ENCODE assay signal across 16 cellular contexts in the genomic region with DNA sequence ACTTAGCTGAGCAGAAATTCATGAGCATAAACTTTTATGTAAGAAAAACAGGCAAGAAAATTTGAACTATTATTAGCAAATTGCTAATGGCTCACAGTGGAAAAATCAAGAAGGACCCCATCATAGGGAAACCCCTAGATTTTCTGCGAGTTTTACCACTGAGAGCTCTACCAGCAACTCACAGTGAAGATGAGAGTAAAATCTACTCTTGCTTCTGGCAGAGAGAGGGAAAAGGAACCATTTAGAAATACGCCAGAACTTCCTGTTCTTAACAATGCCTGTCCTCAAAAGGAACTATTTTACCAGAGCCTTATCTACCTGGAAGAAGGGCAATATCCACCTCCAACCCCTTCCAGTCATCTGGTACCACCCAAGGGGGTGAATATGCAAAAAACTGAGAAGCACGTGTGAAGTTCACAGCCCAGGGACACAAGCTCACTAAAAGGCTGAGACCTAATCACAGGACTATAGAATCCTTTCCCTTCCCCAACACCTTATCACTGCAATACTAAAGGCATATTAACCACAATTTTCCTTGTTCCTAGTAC. TPM values are rescaled to one million over a fixed set of nuclear protein-coding genes. Genes with fewer than 3 reads are reported as not detected.
DNase-seq lines count a peak whose midpoint lies in the region; ATAC-seq and TF ChIP-seq lines count a peak whose summit lies in the region.
"Had no signal": no experiment of that assay in that cellular context is flagged by ENCODE, and none has a peak within 500 bp of the region (broad histone marks: within the 10 kb centered on the region; RNA-seq: fewer than 3 reads in every experiment).

No MANE protein-coding gene starts in this region.

- no peaks in the 10 kb centered on the region for H3K9me3 ChIP-seq in colonic mucosa
- H3K9me3 ChIP-seq: body of pancreas, thyroid gland had no signal

- intact Hi-C loops in colonic mucosa (cut with DNase I): no loop called here

- H3K27ac ChIP-seq in colonic mucosa: no peak overlapping the region
- H3K27ac ChIP-seq in GM23338 (ENCODE audit: low read depth): no peak overlapping the region
- H3K27ac ChIP-seq: body of pancreas, SK-N-MC, thyroid gland, WERI-Rb-1 had no signal

- H3K9me3 Mint-ChIP-seq in memory B cell (peaks cover 8% of the 10 kb centered on the region), GM23338 (peaks cover 16% of the 10 kb centered on the region)

- no peaks in the 10 kb centered on the region for H3F3A ChIP-seq in GM23338 (replicated peaks; ENCODE audit: low read depth)

- H3K79me2 ChIP-seq in GM23338 (replicated peaks; ENCODE audit: insufficient read depth): no peaks in the 10 kb centered on the region

- H3K27ac Mint-ChIP-seq in memory B cell (peak overlapping the region; percentile 79), GM23338 (no peak overlapping the region)
- H3K27ac Mint-ChIP-seq: nephron had no signal

- no peaks in the 10 kb centered on the region for H4K20me1 ChIP-seq in GM23338 (replicated peaks; ENCODE audit: insufficient read depth)

- H3K36me3 Mint-ChIP-seq in memory B cell (peaks cover 26% of the 10 kb centered on the region), GM23338 (ENCODE audit: low read depth) (peaks cover 11% of the 10 kb centered on the region)

- DNase-seq in KG1 (lab: John Stamatoyannopoulos, UW) (peak; percentile 7), memory B cell (ENCODE audit: low spot score in 2 of 2) (no peak), colonic mucosa (no peak), SHP77 treated with DMSO at 0.1 percent for 48 hours (lab: John Stamatoyannopoulos, UW) (no peak), GM23338 (ENCODE audit: low spot score) (no peak)
- DNase-seq: body of pancreas, C1 segment of cervical spinal cord, left ventricle myocardium superior, NCI-H1048, thyroid gland, WERI-Rb-1 had no signal

- ATAC-seq in GM18858 (IDR thresholded peaks at IDR 0.05; ENCODE audit: unreplicated experiment) (peak; percentile 63), GM21515 (IDR thresholded peaks at IDR 0.05; ENCODE audit: unreplicated experiment) (peak; percentile 61), memory B cell (ENCODE audit: low read depth) (no peak), GM23338 (no peak)
- ATAC-seq: body of pancreas, HCT116, left ventricle myocardium superior had no signal

- TF ChIP-seq CTCF in colonic mucosa (IDR thresholded peaks at IDR 0.05): no peak
- no peak for TF ChIP-seq CTCF in GM23338 (conservative IDR thresholded peaks at IDR 0.05; ENCODE audit: low read depth in 2 of 2)

- H3K4me3 Mint-ChIP-seq in memory B cell (peak overlapping the region; percentile 32), GM23338 (no peak overlapping the region)
- H3K4me3 Mint-ChIP-seq: nephron had no signal

- H3K36me3 ChIP-seq in colonic mucosa (no peaks in the 10 kb centered on the region), GM23338 (ENCODE audit: insufficient read depth) (no peaks in the 10 kb centered on the region)
- H3K36me3 ChIP-seq: thyroid gland, WERI-Rb-1 had no signal

- no peak overlapping the region for H3K9ac ChIP-seq in colonic mucosa (ENCODE audit: low read depth in 2 of 2, low read length in 2 of 2)

- H3K4me1 Mint-ChIP-seq in memory B cell (peaks cover 27% of the 10 kb centered on the region), GM23338 (peaks cover 18% of the 10 kb centered on the region)
- H3K4me1 Mint-ChIP-seq: nephron had no signal

- no peaks in the 10 kb centered on the region for H3K27me3 ChIP-seq in colonic mucosa
- no peaks in the 10 kb centered on the region for H3K27me3 ChIP-seq in GM23338 (ENCODE audit: insufficient read depth)
- H3K27me3 ChIP-seq: body of pancreas, thyroid gland had no signal

- H3K4me3 ChIP-seq in colonic mucosa (no peak overlapping the region), GM23338 (no peak overlapping the region)
- H3K4me3 ChIP-seq: body of pancreas, SK-N-MC, thyroid gland had no signal

- no peak overlapping the region for H3K4me2 ChIP-seq in GM23338

- H3K4me1 ChIP-seq in colonic mucosa (no peaks in the 10 kb centered on the region), GM23338 (ENCODE audit: insufficient read depth) (peaks cover 11% of the 10 kb centered on the region; the same call in 1 of the 2 replicates)
- H3K4me1 ChIP-seq: body of pancreas had no signal

- H3K27me3 Mint-ChIP-seq in memory B cell (no peaks in the 10 kb centered on the region), GM23338 (ENCODE audit: insufficient read depth, low read depth, poor library complexity) (no peaks in the 10 kb centered on the region)

- H2AFZ ChIP-seq in GM23338: no peak overlapping the region

- H3K9me2 ChIP-seq in GM23338 (ENCODE audit: insufficient read depth): no peaks in the 10 kb centered on the region

TF ChIP-seq in GM23338, 12 proteins besides CTCF, POLR2A, EP300 and RAD21 (continues in another document):
- TF ChIP-seq NANOG (IDR thresholded peaks at IDR 0.05; ENCODE audit: borderline replicate concordance): no peak
- TF ChIP-seq, protein P1, sequence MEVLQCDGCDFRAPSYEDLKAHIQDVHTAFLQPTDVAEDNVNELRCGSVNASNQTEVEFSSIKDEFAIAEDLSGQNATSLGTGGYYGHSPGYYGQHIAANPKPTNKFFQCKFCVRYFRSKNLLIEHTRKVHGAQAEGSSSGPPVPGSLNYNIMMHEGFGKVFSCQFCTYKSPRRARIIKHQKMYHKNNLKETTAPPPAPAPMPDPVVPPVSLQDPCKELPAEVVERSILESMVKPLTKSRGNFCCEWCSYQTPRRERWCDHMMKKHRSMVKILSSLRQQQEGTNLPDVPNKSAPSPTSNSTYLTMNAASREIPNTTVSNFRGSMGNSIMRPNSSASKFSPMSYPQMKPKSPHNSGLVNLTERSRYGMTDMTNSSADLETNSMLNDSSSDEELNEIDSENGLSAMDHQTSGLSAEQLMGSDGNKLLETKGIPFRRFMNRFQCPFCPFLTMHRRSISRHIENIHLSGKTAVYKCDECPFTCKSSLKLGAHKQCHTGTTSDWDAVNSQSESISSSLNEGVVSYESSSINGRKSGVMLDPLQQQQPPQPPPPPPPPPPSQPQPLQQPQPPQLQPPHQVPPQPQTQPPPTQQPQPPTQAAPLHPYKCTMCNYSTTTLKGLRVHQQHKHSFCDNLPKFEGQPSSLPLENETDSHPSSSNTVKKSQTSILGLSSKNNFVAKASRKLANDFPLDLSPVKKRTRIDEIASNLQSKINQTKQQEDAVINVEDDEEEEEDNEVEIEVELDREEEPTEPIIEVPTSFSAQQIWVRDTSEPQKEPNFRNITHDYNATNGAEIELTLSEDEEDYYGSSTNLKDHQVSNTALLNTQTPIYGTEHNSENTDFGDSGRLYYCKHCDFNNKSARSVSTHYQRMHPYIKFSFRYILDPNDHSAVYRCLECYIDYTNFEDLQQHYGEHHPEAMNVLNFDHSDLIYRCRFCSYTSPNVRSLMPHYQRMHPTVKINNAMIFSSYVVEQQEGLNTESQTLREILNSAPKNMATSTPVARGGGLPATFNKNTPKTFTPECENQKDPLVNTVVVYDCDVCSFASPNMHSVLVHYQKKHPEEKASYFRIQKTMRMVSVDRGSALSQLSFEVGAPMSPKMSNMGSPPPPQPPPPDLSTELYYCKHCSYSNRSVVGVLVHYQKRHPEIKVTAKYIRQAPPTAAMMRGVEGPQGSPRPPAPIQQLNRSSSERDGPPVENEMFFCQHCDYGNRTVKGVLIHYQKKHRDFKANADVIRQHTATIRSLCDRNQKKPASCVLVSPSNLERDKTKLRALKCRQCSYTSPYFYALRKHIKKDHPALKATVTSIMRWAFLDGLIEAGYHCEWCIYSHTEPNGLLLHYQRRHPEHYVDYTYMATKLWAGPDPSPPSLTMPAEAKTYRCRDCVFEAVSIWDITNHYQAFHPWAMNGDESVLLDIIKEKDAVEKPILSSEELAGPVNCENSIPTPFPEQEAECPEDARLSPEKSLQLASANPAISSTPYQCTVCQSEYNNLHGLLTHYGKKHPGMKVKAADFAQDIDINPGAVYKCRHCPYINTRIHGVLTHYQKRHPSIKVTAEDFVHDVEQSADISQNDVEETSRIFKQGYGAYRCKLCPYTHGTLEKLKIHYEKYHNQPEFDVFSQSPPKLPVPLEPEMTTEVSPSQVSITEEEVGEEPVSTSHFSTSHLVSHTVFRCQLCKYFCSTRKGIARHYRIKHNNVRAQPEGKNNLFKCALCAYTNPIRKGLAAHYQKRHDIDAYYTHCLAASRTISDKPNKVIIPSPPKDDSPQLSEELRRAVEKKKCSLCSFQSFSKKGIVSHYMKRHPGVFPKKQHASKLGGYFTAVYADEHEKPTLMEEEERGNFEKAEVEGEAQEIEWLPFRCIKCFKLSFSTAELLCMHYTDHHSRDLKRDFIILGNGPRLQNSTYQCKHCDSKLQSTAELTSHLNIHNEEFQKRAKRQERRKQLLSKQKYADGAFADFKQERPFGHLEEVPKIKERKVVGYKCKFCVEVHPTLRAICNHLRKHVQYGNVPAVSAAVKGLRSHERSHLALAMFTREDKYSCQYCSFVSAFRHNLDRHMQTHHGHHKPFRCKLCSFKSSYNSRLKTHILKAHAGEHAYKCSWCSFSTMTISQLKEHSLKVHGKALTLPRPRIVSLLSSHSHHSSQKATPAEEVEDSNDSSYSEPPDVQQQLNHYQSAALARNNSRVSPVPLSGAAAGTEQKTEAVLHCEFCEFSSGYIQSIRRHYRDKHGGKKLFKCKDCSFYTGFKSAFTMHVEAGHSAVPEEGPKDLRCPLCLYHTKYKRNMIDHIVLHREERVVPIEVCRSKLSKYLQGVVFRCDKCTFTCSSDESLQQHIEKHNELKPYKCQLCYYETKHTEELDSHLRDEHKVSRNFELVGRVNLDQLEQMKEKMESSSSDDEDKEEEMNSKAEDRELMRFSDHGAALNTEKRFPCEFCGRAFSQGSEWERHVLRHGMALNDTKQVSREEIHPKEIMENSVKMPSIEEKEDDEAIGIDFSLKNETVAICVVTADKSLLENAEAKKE (CRISPR knock-in tag; IDR thresholded peaks at IDR 0.05): no peak
- no peak for TF ChIP-seq EZH2phosphoT487 (IDR thresholded peaks at IDR 0.05; ENCODE audit: unreplicated experiment)
- TF ChIP-seq STAT1 (IDR thresholded peaks at IDR 0.05; ENCODE audit: unreplicated experiment): no peak
- TF ChIP-seq JUNB (IDR thresholded peaks at IDR 0.05; ENCODE audit: unreplicated experiment): no peak

RNA-seq across cellular contexts. Expression of a gene that starts 34.4 kb away (rescaled TPM):
- 10 to 100 TPM; 17.7 to 20.4 TPM for total RNA-seq in colonic mucosa
- 25.4 and 26.8 TPM in 2 replicates for total RNA-seq in GM23338 (2014; rRNA removed; shearing (Covaris generic))
- polyA plus RNA-seq in GM23338 (2016; fragmentation: Nextera tagmentation; extraction: Ambion mirVana): 49.2 and 72.2 TPM in 2 replicates

Comparison
In these comparisons a context has a peak if more than half of its experiments do, and no peak if none do; other contexts are left out.
1. ATAC-seq: peak in GM18858 (single experiment) and GM21515 (single experiment); none in memory B cell (single experiment) and GM23338 (single experiment).